9 cellular contexts compared by ENCODE assay signal in the genomic region with DNA sequence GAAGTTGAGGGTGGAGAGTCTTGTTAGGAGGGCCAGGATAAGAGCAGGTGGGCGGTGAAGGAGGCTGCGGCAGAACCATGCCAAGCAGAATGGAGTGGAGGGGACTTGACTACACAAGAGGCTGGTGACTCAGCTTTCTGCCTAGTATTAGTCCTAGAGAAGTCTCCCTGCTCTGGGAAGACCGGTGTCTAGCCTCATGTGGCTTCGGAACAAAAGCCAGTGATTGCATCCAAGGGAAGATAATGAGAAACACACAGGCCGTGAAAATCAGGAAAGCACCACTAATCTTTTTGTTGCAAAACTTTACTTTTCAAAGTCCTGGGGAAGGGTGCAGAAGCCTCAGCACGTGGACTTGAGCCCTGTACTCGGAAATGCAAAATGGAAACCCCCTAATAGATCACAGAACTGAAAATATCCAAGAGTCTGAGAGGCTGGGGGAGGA. TPM values are rescaled to one million over a fixed set of nuclear protein-coding genes. Genes with fewer than 3 reads are reported as not detected.
A peak's percentile ranks its signal among the peaks of the same experiment; 100 is the strongest.
DNase-seq lines count a peak whose midpoint lies in the region; ATAC-seq and TF ChIP-seq lines count a peak whose summit lies in the region.
"Had no signal": no experiment of that assay in that cellular context is flagged by ENCODE, and none has a peak within 500 bp of the region (broad histone marks: within the 10 kb centered on the region; RNA-seq: fewer than 3 reads in every experiment).

No MANE protein-coding gene starts in this region.

- POLR2A ChIA-PET in HEK293T (lab: Yijun Ruan, JAX), result no interaction called here
- POLR2A ChIA-PET in naive thymus-derived CD8-positive, alpha-beta T cell (lab: Charles Lee), result no interaction called here

- H3K4ac ChIP-seq in H9 (ENCODE audit: low read depth, low read length), result no peak overlapping the region

- WGBS in H9 (ENCODE audit: extremely low coverage, insufficient read length, low lambda C conversion rate), result no CpG with 5 or more reads among the region's 7 CpGs

- H3K27ac ChIP-seq in H9 (ENCODE audit: insufficient read length, low read depth, low read length), result no peak overlapping the region

- no peak overlapping the region for H2BK120ac ChIP-seq in H9 (ENCODE audit: low read depth, low read length, poor library complexity, severe bottlenecking)

- H2BK15ac ChIP-seq in H9 (ENCODE audit: low read depth, low read length), result no peak overlapping the region

- H3T11ph ChIP-seq in H9 (ENCODE audit: low read length), result no peak overlapping the region

- no peak overlapping the region for H2AK5ac ChIP-seq in H9 (ENCODE audit: insufficient read length, low read length)

- H3K4me2 ChIP-seq in H9 (ENCODE audit: insufficient read depth, insufficient read length, low read length), result no peak overlapping the region

- no peaks in the 10 kb centered on the region for H3K9me3 Mint-ChIP-seq in H9
- no peaks in the 10 kb centered on the region for H3K9me3 Mint-ChIP-seq in naive thymus-derived CD8-positive, alpha-beta T cell

- no peaks in the 10 kb centered on the region for H4K20me1 ChIP-seq in H9 (ENCODE audit: control insufficient read depth, insufficient read depth, insufficient read length)

- H4K8ac ChIP-seq in H9 (replicated peaks; ENCODE audit: insufficient read length, low read depth, low read length), result no peak overlapping the region

- H2BK12ac ChIP-seq in H9 (ENCODE audit: insufficient read length, low read depth, low read length), result no peak overlapping the region

- in situ Hi-C loops in astrocyte of the spinal cord (cut with HindIII; ENCODE audit: low sequenced_read_pairs), result no loop called here

- CTCF ChIA-PET in HEK293T (lab: Yijun Ruan, JAX), result no interaction called here

- H3K27ac Mint-ChIP-seq in H9, result no peak overlapping the region
- H3K27ac Mint-ChIP-seq in naive thymus-derived CD8-positive, alpha-beta T cell, result no peak overlapping the region

- H3K36me3 Mint-ChIP-seq in H9 (ENCODE audit: insufficient read depth in 1 of 3, low read depth in 3 of 3), result no peaks in the 10 kb centered on the region
- no peaks in the 10 kb centered on the region for H3K36me3 Mint-ChIP-seq in naive thymus-derived CD8-positive, alpha-beta T cell

- no peak for ATAC-seq in naive thymus-derived CD8-positive, alpha-beta T cell
- ATAC-seq: activated CD4-positive, CD25-positive, alpha-beta regulatory T cell treated with anti-CD3 and anti-CD28 coated beads, Interleukin-2, amount 50 U/mL, for 24 hours had no signal

- 0 out of 4 replicates have a peak, but pooled peaks cover 0 to 3% of the 10 kb centered on the region in 2 experiments for H3K4me1 Mint-ChIP-seq in H9
- H3K4me1 Mint-ChIP-seq in naive thymus-derived CD8-positive, alpha-beta T cell, result no peaks in the 10 kb centered on the region

- H3K4me3 Mint-ChIP-seq in H9, result no peak overlapping the region
- H3K4me3 Mint-ChIP-seq in naive thymus-derived CD8-positive, alpha-beta T cell, result no peak overlapping the region

- no peaks in the 10 kb centered on the region for H3K9me3 ChIP-seq in H9 (ENCODE audit: control insufficient read depth, low read depth, low read length)

- no peak overlapping the region for H3K56ac ChIP-seq in H9 (ENCODE audit: insufficient read length, low read depth, low read length)

- H3K79me2 ChIP-seq in H9 (ENCODE audit: insufficient read depth, low read length), result no peaks in the 10 kb centered on the region

- no peak overlapping the region for H3K14ac ChIP-seq in H9 (ENCODE audit: insufficient read depth, low read length)

- DNase-seq in A172 (ENCODE audit: low spot score), result peak; percentile 77
- no peak for DNase-seq in H9
- DNase-seq in astrocyte of the spinal cord (ENCODE audit: low read depth, low spot score), result peak; percentile 78
- peak; percentile 89 for DNase-seq in iris pigment epithelial cell (ENCODE audit: low read depth)
- no peak for DNase-seq in HEK293T (ENCODE audit: extremely low spot score)
- no peak for DNase-seq in NCI-H1417 (lab: John Stamatoyannopoulos, UW)
- no peak for DNase-seq in foreskin melanocyte
- DNase-seq in naive thymus-derived CD8-positive, alpha-beta T cell, result no peak

- H2BK20ac ChIP-seq in H9 (ENCODE audit: low read depth, low read length, poor library complexity, severe bottlenecking), result no peak overlapping the region

- H3K4me3 ChIP-seq in astrocyte of the spinal cord (ENCODE audit: low read depth, low read length), result no peak overlapping the region

- H3K4me1 ChIP-seq in H9 (ENCODE audit: insufficient read depth, low read length), result no peaks in the 10 kb centered on the region

- H4K5ac ChIP-seq in H9 (ENCODE audit: insufficient read length, low read depth, low read length), result no peak overlapping the region

- H3K27me3 ChIP-seq in H9 (ENCODE audit: insufficient read depth, low read length), result no peaks in the 10 kb centered on the region

- H3K23me2 ChIP-seq in H9 (ENCODE audit: insufficient read length, low read depth, low read length, poor library complexity, severe bottlenecking), result no peaks in the 10 kb centered on the region

- no peak overlapping the region for H3K23ac ChIP-seq in H9 (ENCODE audit: insufficient read length, low read depth, low read length)

- no peak overlapping the region for H2BK5ac ChIP-seq in H9 (ENCODE audit: insufficient read length, low read length)

- H4K91ac ChIP-seq in H9 (ENCODE audit: insufficient read length, low read depth, low read length), result no peak overlapping the region

- H3K79me1 ChIP-seq in H9 (ENCODE audit: insufficient read depth, low read depth, low read length, poor library complexity, severe bottlenecking), result no peaks in the 10 kb centered on the region

- peaks cover 3% of the 10 kb centered on the region; the same call in 1 of the 2 replicates for H3K27me3 Mint-ChIP-seq in H9 (ENCODE audit: low read depth)
- H3K27me3 Mint-ChIP-seq in naive thymus-derived CD8-positive, alpha-beta T cell, result peaks cover 5 to 15% (median 11%) of the 10 kb centered on the region in 5 donors

- no peak overlapping the region for H3K9ac ChIP-seq in H9 (ENCODE audit: extremely low read depth, insufficient read length, low read length)

- H3K18ac ChIP-seq in H9 (ENCODE audit: insufficient read length, low read depth, low read length), result peak overlapping the region; percentile 34

- peak overlapping the region; percentile 90 for H2AFZ ChIP-seq in H9 (ENCODE audit: low read length)

- TF ChIP-seq CTCF in H9 (conservative IDR thresholded peaks at IDR 0.05), result no peak
- TF ChIP-seq CTCF in astrocyte of the spinal cord (IDR thresholded peaks at IDR 0.05; ENCODE audit: low read depth, low read length), result no peak

TF ChIP-seq in HEK293T, 16 proteins besides CTCF, POLR2A, EP300 and RAD21:
- TF ChIP-seq ARNT (IDR thresholded peaks at IDR 0.05), result no peak
TF ChIP-seq in HEK293T: peak in this region for 0.

RNA-seq across cellular contexts. Expression of gene DDR2, which starts 31.3 kb away (rescaled TPM):
- 73.0 and 84.2 TPM in 2 replicates for total RNA-seq in A172 (2014; rRNA removed; shearing (Covaris generic))
- total RNA-seq in H9 (2021), result 0.48 and 0.52 TPM in 2 replicates
- under 1 TPM; 0.16 to 0.21 TPM for total RNA-seq in naive thymus-derived CD8-positive, alpha-beta T cell
- under 1 TPM in 1 of 3 donors, not detected in 2; 0.33 TPM for polyA plus RNA-seq in naive thymus-derived CD8-positive, alpha-beta T cell

Comparison
In these comparisons a context has a peak if more than half of its experiments do, and no peak if none do; other contexts are left out.
1. DNase-seq: peak in A172 (single experiment), astrocyte of the spinal cord (single experiment) and iris pigment epithelial cell (single experiment); none in H9 (single experiment), HEK293T (single experiment), NCI-H1417 (0 of 3), foreskin melanocyte (single experiment) and naive thymus-derived CD8-positive, alpha-beta T cell (0 of 10).
2. RNA of gene DDR2, which starts 31.3 kb away (total RNA-seq): 73.0 to 84.2 TPM in A172; 0.48 to 0.52 TPM in H9 and 0.16 to 0.21 TPM in naive thymus-derived CD8-positive, alpha-beta T cell; every median in the first group is over 10 times any median in the second.